1 cellular context compared by ENCODE assay signal in genomic region chr20:60371456-60371855, GRCh38.
TF ChIP-seq lines count a peak whose summit lies in the region.

No MANE protein-coding gene starts in this region.

TF ChIP-seq in H1, 55 proteins besides CTCF, POLR2A, EP300 and RAD21 (continued from another document):
- TF ChIP-seq EGR1 (IDR thresholded peaks at IDR 0.05; ENCODE audit: borderline replicate concordance, low read depth, low read length) (no peak), CBX5 (IDR thresholded peaks at IDR 0.05; ENCODE audit: low read depth, low read length) (no peak), SP4 (IDR thresholded peaks at IDR 0.05; ENCODE audit: low read length) (no peak), CBX8 (IDR thresholded peaks at IDR 0.05; ENCODE audit: borderline replicate concordance, low read depth, low read length) (no peak), POU5F1 (IDR thresholded peaks at IDR 0.05; ENCODE audit: low read depth, low read length) (no peak), KDM4A (IDR thresholded peaks at IDR 0.05; ENCODE audit: low read depth, low read length, severe bottlenecking) (no peak), SIRT6 (IDR thresholded peaks at IDR 0.05; ENCODE audit: low read length) (no peak), JUN (IDR thresholded peaks at IDR 0.05; ENCODE audit: low read depth, low read length) (no peak), GTF2F1 (IDR thresholded peaks at IDR 0.05; ENCODE audit: borderline replicate concordance, low read depth, low read length) (no peak), JUND (IDR thresholded peaks at IDR 0.05; ENCODE audit: low read length) (no peak), NANOG (IDR thresholded peaks at IDR 0.05; ENCODE audit: insufficient read depth, low read depth, low read length, poor library complexity, severe bottlenecking) (no peak)
